35 cellular contexts compared by ENCODE assay signal in genomic region chr14:87432698-87433097, GRCh38.
"Had no signal": no experiment of that assay in that cellular context is flagged by ENCODE, and none has a peak within 500 bp of the region (broad histone marks: within the 10 kb centered on the region; RNA-seq: fewer than 3 reads in every experiment).

No MANE protein-coding gene starts in this region.

- DNase-seq: activated CD4-positive, alpha-beta memory T cell treated with anti-CD3 and anti-CD28 coated beads, Interleukin-2, amount 10 ng/mL, durations not matched to agents 7 days and 5 days; activated CD4-positive, alpha-beta T cell treated with anti-CD3 and anti-CD28 coated beads for 1 hour; activated CD4-positive, alpha-beta T cell treated with anti-CD3 and anti-CD28 coated beads for 36 hours; activated CD4-positive, alpha-beta T cell treated with anti-CD3 and anti-CD28 coated beads for 48 hours; activated CD4-positive, alpha-beta T cell treated with anti-CD3 and anti-CD28 coated beads, Interleukin-2, amount 10 ng/mL, durations not matched to agents 7 days and 5 days; activated CD4-positive, alpha-beta T cell treated with anti-CD3 and anti-CD28 coated beads, Interleukin-2, amount 50 U/mL, for 48 hours; activated CD4-positive, CD25-positive, alpha-beta regulatory T cell; activated CD8-positive, alpha-beta memory T cell treated with anti-CD3 and anti-CD28 coated beads for 24 hours; activated CD8-positive, alpha-beta memory T cell treated with anti-CD3 and anti-CD28 coated beads, Interleukin-2, amount 10 ng/mL, durations not matched to agents 7 days and 5 days; activated CD8-positive, alpha-beta T cell treated with anti-CD3 and anti-CD28 coated beads, Interleukin-2, amount 10 ng/mL, durations not matched to agents 7 days and 5 days; activated effector memory CD4-positive, alpha-beta T cell treated with anti-CD3 and anti-CD28 coated beads, Interleukin-2, amount 50 U/mL, for 16 hours; activated gamma-delta T cell treated with Interleukin-2 at 50 U/mL for 16 hours; activated naive CD4-positive, alpha-beta T cell; activated naive CD4-positive, alpha-beta T cell treated with anti-CD3 and anti-CD28 coated beads for 36 hours; activated naive CD4-positive, alpha-beta T cell treated with anti-CD3 and anti-CD28 coated beads, Interleukin-2, amount 50 U/mL, for 16 hours; activated naive CD8-positive, alpha-beta T cell treated with anti-CD3 and anti-CD28 coated beads for 36 hours; activated T-cell treated with anti-CD3 and anti-CD28 coated beads for 4 hours; activated T-cell treated with anti-CD3 and anti-CD28 coated beads, Interleukin-2, amount 50 U/mL, for 1 hour; activated T-cell treated with anti-CD3 and anti-CD28 coated beads, Interleukin-2, amount 50 U/mL, for 4 hours; activated T-cell treated with anti-CD3 and anti-CD28 coated beads, Interleukin-2, amount 50 U/mL, for 72 hours; adrenal gland; amniotic stem cell; aorta; body of pancreas; brain microvascular endothelial cell; central memory CD4-positive, alpha-beta T cell; T-helper 1 cell; T-helper 2 cell; T-helper 9 cell; WERI-Rb-1 had no signal

- H3K27me3 ChIP-seq: adrenal gland, body of pancreas, brain microvascular endothelial cell, breast epithelium had no signal

- H3K4me1 ChIP-seq: adrenal gland, body of pancreas, breast epithelium had no signal

- H3K36me3 ChIP-seq: adrenal gland, brain microvascular endothelial cell, breast epithelium, WERI-Rb-1 had no signal

- H3K27ac ChIP-seq: adrenal gland, body of pancreas, brain microvascular endothelial cell, breast epithelium, WERI-Rb-1 had no signal

- H3K9me3 ChIP-seq: adrenal gland, body of pancreas had no signal

- H3K4me3 ChIP-seq: adrenal gland, body of pancreas, breast epithelium had no signal

- ATAC-seq: activated CD4-positive, alpha-beta T cell treated with anti-CD3 and anti-CD28 coated beads for 36 hours; activated CD4-positive, CD25-positive, alpha-beta regulatory T cell treated with anti-CD3 and anti-CD28 coated beads, Interleukin-2, amount 50 U/mL, for 24 hours; activated CD8-positive, alpha-beta memory T cell treated with anti-CD3 and anti-CD28 coated beads, Interleukin-2, amount 10 ng/mL, durations not matched to agents 7 days and 5 days; activated CD8-positive, alpha-beta T cell treated with anti-CD3 and anti-CD28 coated beads, Interleukin-2, amount 10 ng/mL, durations not matched to agents 7 days and 5 days; activated naive CD4-positive, alpha-beta T cell treated with anti-CD3 and anti-CD28 coated beads, Interleukin-2, amount 50 U/mL, for 72 hours; activated T-cell treated with anti-CD3 and anti-CD28 coated beads, Interleukin-2, amount 50 U/mL, for 4 hours; activated T-cell treated with anti-CD3 and anti-CD28 coated beads, Interleukin-2, amount 50 U/mL, for 72 hours; activated T-helper 17 cell treated with anti-CD3 and anti-CD28 coated beads, Interleukin-2, amount 50 U/mL, for 72 hours; body of pancreas; WTC11 had no signal
